Comparison of ENCODE assay signal across 3 cellular contexts in the genomic region with DNA sequence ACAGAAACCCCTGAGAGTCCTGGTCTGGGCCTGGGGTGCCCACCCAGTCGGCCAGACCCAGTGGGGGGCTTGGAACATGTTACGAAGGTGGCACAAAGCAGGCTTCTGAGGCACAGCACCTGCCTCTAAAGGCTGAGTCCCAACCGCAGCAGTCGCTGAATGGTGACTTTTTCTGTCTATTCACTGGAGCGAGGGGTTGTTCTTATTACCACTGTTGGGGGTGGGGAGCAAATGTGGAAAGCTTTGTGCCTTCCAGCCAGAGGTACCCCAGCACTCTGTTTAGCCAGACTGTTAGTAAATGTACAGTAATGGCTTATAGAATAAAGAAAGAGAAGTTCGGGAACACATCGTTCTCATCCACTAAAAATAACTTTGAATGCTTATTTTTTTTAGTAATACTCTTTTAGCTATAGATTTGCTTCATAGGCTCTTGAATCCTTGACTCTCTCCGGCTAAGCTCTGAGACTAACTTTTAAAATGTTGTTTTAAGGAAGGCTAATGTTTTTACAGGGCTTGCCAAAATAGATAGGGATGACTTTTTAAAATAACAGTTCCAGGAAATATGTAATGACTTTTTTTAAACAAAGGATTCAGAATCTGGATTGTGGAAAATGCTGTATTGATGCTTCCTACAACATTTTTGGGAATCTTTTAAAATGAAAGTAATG.
TF ChIP-seq lines count a peak whose summit lies in the region.

No MANE protein-coding gene starts in this region.

TF ChIP-seq in SK-N-SH, 30 proteins besides CTCF, POLR2A, EP300 and RAD21:
- no peak for TF ChIP-seq GATA2 (CRISPR knock-in tag; IDR thresholded peaks at IDR 0.05)
- no peak for TF ChIP-seq TCF12 (IDR thresholded peaks at IDR 0.05)
- TF ChIP-seq JUND (IDR thresholded peaks at IDR 0.05) = no peak
- TF ChIP-seq FOXJ3 (CRISPR knock-in tag; IDR thresholded peaks at IDR 0.05) = no peak
- TF ChIP-seq, protein P1, sequence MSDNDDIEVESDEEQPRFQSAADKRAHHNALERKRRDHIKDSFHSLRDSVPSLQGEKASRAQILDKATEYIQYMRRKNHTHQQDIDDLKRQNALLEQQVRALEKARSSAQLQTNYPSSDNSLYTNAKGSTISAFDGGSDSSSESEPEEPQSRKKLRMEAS (IDR thresholded peaks at IDR 0.05; ENCODE audit: low read depth) = no peak
- TF ChIP-seq RXRA (IDR thresholded peaks at IDR 0.05; ENCODE audit: borderline replicate concordance, low read depth) = no peak
- TF ChIP-seq NFIC (IDR thresholded peaks at IDR 0.05; ENCODE audit: borderline replicate concordance) = no peak
- TF ChIP-seq, protein P2, sequence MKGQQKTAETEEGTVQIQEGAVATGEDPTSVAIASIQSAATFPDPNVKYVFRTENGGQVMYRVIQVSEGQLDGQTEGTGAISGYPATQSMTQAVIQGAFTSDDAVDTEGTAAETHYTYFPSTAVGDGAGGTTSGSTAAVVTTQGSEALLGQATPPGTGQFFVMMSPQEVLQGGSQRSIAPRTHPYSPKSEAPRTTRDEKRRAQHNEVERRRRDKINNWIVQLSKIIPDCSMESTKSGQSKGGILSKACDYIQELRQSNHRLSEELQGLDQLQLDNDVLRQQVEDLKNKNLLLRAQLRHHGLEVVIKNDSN (IDR thresholded peaks at IDR 0.05; ENCODE audit: borderline replicate concordance, low read depth) = no peak
- no peak for TF ChIP-seq SIN3A (IDR thresholded peaks at IDR 0.05; ENCODE audit: borderline replicate concordance, low read depth, low read length)
- TF ChIP-seq RFX5 (IDR thresholded peaks at IDR 0.05; ENCODE audit: low read length) = no peak
TF ChIP-seq in SK-N-SH: peak in this region for 0.

TF ChIP-seq in SK-N-SH treated with all-trans-retinoic acid at 6 μM for 48 hours, 23 proteins besides CTCF, POLR2A, EP300 and RAD21:
- TF ChIP-seq, protein P3, sequence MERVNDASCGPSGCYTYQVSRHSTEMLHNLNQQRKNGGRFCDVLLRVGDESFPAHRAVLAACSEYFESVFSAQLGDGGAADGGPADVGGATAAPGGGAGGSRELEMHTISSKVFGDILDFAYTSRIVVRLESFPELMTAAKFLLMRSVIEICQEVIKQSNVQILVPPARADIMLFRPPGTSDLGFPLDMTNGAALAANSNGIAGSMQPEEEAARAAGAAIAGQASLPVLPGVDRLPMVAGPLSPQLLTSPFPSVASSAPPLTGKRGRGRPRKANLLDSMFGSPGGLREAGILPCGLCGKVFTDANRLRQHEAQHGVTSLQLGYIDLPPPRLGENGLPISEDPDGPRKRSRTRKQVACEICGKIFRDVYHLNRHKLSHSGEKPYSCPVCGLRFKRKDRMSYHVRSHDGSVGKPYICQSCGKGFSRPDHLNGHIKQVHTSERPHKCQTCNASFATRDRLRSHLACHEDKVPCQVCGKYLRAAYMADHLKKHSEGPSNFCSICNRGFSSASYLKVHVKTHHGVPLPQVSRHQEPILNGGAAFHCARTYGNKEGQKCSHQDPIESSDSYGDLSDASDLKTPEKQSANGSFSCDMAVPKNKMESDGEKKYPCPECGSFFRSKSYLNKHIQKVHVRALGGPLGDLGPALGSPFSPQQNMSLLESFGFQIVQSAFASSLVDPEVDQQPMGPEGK (CRISPR knock-in tag; IDR thresholded peaks at IDR 0.05; ENCODE audit: borderline replicate concordance) = no peak
- TF ChIP-seq ARNTL (CRISPR knock-in tag; IDR thresholded peaks at IDR 0.05; ENCODE audit: borderline replicate concordance, low read depth) = no peak

TF ChIP-seq in HepG2, 621 proteins besides CTCF, POLR2A, EP300 and RAD21:
- TF ChIP-seq ZIK1 (CRISPR knock-in tag; IDR thresholded peaks at IDR 0.05; ENCODE audit: borderline replicate concordance, low read depth) (no peak), TSC22D2 (CRISPR knock-in tag; IDR thresholded peaks at IDR 0.05; ENCODE audit: borderline replicate concordance) (no peak), NR2F6 (IDR thresholded peaks at IDR 0.05) (no peak), NR2F6 (CRISPR knock-in tag; IDR thresholded peaks at IDR 0.05) (no peak), FOSL2 (CRISPR knock-in tag; IDR thresholded peaks at IDR 0.05) (no peak), ZNF296 (CRISPR knock-in tag; conservative IDR thresholded peaks at IDR 0.05) (no peak), RFX1 (IDR thresholded peaks at IDR 0.05) (no peak), ZNF225 (CRISPR knock-in tag; IDR thresholded peaks at IDR 0.05) (no peak), ZNF17 (CRISPR knock-in tag; IDR thresholded peaks at IDR 0.05) (no peak), ZNF264 (CRISPR knock-in tag; IDR thresholded peaks at IDR 0.05) (no peak), MBNL3 (CRISPR knock-in tag; conservative IDR thresholded peaks at IDR 0.05) (no peak)
- TF ChIP-seq, protein P4, sequence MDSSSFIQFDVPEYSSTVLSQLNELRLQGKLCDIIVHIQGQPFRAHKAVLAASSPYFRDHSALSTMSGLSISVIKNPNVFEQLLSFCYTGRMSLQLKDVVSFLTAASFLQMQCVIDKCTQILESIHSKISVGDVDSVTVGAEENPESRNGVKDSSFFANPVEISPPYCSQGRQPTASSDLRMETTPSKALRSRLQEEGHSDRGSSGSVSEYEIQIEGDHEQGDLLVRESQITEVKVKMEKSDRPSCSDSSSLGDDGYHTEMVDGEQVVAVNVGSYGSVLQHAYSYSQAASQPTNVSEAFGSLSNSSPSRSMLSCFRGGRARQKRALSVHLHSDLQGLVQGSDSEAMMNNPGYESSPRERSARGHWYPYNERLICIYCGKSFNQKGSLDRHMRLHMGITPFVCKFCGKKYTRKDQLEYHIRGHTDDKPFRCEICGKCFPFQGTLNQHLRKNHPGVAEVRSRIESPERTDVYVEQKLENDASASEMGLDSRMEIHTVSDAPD (CRISPR knock-in tag; IDR thresholded peaks at IDR 0.05) = no peak
- TF ChIP-seq, protein P5, sequence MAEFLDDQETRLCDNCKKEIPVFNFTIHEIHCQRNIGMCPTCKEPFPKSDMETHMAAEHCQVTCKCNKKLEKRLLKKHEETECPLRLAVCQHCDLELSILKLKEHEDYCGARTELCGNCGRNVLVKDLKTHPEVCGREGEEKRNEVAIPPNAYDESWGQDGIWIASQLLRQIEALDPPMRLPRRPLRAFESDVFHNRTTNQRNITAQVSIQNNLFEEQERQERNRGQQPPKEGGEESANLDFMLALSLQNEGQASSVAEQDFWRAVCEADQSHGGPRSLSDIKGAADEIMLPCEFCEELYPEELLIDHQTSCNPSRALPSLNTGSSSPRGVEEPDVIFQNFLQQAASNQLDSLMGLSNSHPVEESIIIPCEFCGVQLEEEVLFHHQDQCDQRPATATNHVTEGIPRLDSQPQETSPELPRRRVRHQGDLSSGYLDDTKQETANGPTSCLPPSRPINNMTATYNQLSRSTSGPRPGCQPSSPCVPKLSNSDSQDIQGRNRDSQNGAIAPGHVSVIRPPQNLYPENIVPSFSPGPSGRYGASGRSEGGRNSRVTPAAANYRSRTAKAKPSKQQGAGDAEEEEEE (CRISPR knock-in tag; IDR thresholded peaks at IDR 0.05; ENCODE audit: borderline replicate concordance) = no peak
- TF ChIP-seq, protein P6, sequence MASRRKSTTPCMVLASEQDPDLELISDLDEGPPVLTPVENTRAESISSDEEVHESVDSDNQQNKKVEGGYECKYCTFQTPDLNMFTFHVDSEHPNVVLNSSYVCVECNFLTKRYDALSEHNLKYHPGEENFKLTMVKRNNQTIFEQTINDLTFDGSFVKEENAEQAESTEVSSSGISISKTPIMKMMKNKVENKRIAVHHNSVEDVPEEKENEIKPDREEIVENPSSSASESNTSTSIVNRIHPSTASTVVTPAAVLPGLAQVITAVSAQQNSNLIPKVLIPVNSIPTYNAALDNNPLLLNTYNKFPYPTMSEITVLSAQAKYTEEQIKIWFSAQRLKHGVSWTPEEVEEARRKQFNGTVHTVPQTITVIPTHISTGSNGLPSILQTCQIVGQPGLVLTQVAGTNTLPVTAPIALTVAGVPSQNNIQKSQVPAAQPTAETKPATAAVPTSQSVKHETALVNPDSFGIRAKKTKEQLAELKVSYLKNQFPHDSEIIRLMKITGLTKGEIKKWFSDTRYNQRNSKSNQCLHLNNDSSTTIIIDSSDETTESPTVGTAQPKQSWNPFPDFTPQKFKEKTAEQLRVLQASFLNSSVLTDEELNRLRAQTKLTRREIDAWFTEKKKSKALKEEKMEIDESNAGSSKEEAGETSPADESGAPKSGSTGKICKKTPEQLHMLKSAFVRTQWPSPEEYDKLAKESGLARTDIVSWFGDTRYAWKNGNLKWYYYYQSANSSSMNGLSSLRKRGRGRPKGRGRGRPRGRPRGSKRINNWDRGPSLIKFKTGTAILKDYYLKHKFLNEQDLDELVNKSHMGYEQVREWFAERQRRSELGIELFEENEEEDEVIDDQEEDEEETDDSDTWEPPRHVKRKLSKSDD (CRISPR knock-in tag; IDR thresholded peaks at IDR 0.05; ENCODE audit: low read depth) = no peak
